In the genomic region with DNA sequence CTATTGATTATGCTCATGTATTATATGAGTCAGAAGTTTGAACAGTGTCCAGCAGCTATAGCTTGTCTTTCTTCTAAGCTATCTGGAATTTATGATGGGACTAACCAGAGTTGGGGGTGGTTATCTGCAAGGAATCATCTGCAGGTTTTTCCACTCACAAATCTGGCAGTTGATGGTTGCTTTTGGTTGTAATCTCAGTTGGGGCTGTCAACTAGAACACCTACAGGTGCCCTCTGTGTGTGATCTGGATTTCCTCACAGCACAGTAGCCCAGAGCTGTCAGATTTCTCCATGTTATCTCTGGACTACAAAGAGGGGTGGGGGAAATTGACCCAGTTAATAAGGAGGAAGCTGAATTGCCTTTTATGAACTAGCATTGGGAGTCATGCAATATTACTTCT, we compare ENCODE assay signal across 28 cellular contexts.
"Had no signal": no experiment of that assay in that cellular context is flagged by ENCODE, and none has a peak within 500 bp of the region (broad histone marks: within the 10 kb centered on the region; RNA-seq: fewer than 3 reads in every experiment).

No MANE protein-coding gene starts in this region.

- H3K9me3 Mint-ChIP-seq: natural killer cell; stimulated activated naive CD8-positive, alpha-beta T cell treated with anti-CD3 and anti-CD28 coated beads, Interleukin-15, amount 100 ng/mL, for 72 hours had no signal

- H3K4me3 ChIP-seq: gastrocnemius medialis, lung, ovary, psoas muscle, right lobe of liver, suprapubic skin, vagina had no signal

- H3K27ac ChIP-seq: epithelial cell of prostate, gastrocnemius medialis, ovary, psoas muscle, right lobe of liver, suprapubic skin, vagina had no signal

- H3K4me3 Mint-ChIP-seq: effector memory CD8-positive, alpha-beta T cell; immature natural killer cell; memory B cell; natural killer cell; stimulated activated naive CD8-positive, alpha-beta T cell treated with anti-CD3 and anti-CD28 coated beads, Interleukin-15, amount 100 ng/mL, for 72 hours had no signal

- H3K36me3 ChIP-seq: gastrocnemius medialis, ovary, right lobe of liver, suprapubic skin, vagina had no signal

- ATAC-seq: effector memory CD8-positive, alpha-beta T cell; esophagus mucosa; gastrocnemius medialis; left colon; natural killer cell; psoas muscle; right lobe of liver; stimulated activated naive CD8-positive, alpha-beta T cell treated with anti-CD3 and anti-CD28 coated beads, Interleukin-15, amount 100 ng/mL, for 72 hours had no signal

- FAIRE-seq: small intestine had no signal

- H3K36me3 Mint-ChIP-seq: immature natural killer cell, memory B cell, natural killer cell had no signal

- H3K4me1 Mint-ChIP-seq: immature natural killer cell; memory B cell; natural killer cell; stimulated activated naive CD8-positive, alpha-beta T cell treated with anti-CD3 and anti-CD28 coated beads, Interleukin-15, amount 100 ng/mL, for 72 hours had no signal

- H3K4me1 ChIP-seq: gastrocnemius medialis, psoas muscle, right lobe of liver, suprapubic skin, vagina had no signal

- H3K9me3 ChIP-seq: gastrocnemius medialis, ovary, right lobe of liver, suprapubic skin, vagina had no signal

- H3K27me3 Mint-ChIP-seq: memory B cell; stimulated activated naive CD8-positive, alpha-beta T cell treated with anti-CD3 and anti-CD28 coated beads, Interleukin-15, amount 100 ng/mL, for 72 hours had no signal

- DNase-seq: cortex of kidney; effector memory CD8-positive, alpha-beta T cell; foreskin fibroblast; gastrocnemius medialis; hypothalamus; immature natural killer cell; islet precursor cell; kidney glomerular epithelial cell; left colon; natural killer cell; occipital lobe; ovary; posterior cingulate gyrus; psoas muscle; retina; right lobe of liver; small intestine; stimulated activated CD4-positive, alpha-beta T cell treated with anti-CD3 and anti-CD28 coated beads, Interleukin-15, amount 100 ng/mL, for 24 hours; stimulated activated CD4-positive, alpha-beta T cell treated with anti-CD3 and anti-CD28 coated beads, Interleukin-2, amount 100 ng/mL, for 48 hours; stimulated activated naive CD4-positive, alpha-beta T cell; stimulated activated naive CD8-positive, alpha-beta T cell treated with anti-CD3 and anti-CD28 coated beads, Interleukin-15, amount 100 ng/mL, for 72 hours; trophoblast cell had no signal

- H3K27ac Mint-ChIP-seq: effector memory CD8-positive, alpha-beta T cell; immature natural killer cell; memory B cell; natural killer cell; stimulated activated naive CD8-positive, alpha-beta T cell treated with anti-CD3 and anti-CD28 coated beads, Interleukin-15, amount 100 ng/mL, for 72 hours had no signal

- H3K27me3 ChIP-seq: gastrocnemius medialis, ovary, right lobe of liver, suprapubic skin, vagina had no signal
